Comparison of ENCODE assay signal across 1 cellular context in the genomic region with DNA sequence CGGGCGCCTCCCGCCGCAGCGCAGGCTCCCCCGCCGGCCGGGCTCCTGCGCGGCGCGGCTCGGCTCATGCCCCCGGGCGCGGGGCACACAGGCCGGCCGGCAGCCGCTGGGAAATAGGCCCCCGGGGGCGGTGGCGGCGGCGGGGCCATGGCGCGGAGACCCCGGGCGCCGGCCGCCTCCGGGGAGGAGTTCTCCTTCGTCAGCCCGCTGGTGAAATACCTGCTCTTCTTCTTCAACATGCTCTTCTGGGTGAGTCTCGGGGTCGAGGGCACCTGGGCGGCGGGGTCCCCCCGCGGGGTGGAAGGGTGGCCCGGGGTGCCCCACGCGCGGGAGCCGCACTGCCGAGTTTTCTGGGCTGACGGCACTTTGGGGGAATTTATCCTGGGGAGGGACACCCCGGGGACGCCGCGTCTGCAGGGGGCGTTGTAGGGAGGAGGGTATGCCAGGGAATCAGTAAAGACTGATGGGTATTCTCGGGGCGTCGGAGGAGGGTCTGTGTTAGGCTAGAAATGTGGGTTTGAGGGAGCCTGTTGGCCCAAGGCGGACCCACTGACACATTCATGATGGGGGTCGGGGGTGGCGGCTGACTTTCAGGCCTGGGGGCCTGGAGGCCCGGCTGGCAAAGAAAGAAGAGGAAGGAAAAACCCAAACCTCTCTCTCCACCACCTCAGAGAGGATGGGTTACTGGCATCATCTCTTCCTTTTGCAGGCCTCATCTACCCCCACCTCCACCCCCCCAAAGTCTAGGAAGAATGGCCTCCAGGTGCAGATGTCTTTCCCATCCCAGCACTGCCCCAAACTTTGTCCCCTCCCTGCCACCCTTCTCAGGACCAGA.
TF ChIP-seq lines count a peak whose summit lies in the region.

No MANE protein-coding gene starts in this region.

TF ChIP-seq in HepG2, 621 proteins besides CTCF, POLR2A, EP300 and RAD21 (continued from another document and continues in another):
- TF ChIP-seq, protein P1, sequence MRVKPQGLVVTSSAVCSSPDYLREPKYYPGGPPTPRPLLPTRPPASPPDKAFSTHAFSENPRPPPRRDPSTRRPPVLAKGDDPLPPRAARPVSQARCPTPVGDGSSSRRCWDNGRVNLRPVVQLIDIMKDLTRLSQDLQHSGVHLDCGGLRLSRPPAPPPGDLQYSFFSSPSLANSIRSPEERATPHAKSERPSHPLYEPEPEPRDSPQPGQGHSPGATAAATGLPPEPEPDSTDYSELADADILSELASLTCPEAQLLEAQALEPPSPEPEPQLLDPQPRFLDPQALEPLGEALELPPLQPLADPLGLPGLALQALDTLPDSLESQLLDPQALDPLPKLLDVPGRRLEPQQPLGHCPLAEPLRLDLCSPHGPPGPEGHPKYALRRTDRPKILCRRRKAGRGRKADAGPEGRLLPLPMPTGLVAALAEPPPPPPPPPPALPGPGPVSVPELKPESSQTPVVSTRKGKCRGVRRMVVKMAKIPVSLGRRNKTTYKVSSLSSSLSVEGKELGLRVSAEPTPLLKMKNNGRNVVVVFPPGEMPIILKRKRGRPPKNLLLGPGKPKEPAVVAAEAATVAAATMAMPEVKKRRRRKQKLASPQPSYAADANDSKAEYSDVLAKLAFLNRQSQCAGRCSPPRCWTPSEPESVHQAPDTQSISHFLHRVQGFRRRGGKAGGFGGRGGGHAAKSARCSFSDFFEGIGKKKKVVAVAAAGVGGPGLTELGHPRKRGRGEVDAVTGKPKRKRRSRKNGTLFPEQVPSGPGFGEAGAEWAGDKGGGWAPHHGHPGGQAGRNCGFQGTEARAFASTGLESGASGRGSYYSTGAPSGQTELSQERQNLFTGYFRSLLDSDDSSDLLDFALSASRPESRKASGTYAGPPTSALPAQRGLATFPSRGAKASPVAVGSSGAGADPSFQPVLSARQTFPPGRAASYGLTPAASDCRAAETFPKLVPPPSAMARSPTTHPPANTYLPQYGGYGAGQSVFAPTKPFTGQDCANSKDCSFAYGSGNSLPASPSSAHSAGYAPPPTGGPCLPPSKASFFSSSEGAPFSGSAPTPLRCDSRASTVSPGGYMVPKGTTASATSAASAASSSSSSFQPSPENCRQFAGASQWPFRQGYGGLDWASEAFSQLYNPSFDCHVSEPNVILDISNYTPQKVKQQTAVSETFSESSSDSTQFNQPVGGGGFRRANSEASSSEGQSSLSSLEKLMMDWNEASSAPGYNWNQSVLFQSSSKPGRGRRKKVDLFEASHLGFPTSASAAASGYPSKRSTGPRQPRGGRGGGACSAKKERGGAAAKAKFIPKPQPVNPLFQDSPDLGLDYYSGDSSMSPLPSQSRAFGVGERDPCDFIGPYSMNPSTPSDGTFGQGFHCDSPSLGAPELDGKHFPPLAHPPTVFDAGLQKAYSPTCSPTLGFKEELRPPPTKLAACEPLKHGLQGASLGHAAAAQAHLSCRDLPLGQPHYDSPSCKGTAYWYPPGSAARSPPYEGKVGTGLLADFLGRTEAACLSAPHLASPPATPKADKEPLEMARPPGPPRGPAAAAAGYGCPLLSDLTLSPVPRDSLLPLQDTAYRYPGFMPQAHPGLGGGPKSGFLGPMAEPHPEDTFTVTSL (CRISPR knock-in tag; IDR thresholded peaks at IDR 0.05; ENCODE audit: borderline replicate concordance), result no peak
- TF ChIP-seq ZNF766 (CRISPR knock-in tag; IDR thresholded peaks at IDR 0.05; ENCODE audit: borderline replicate concordance) (no peak), RARG (CRISPR knock-in tag; IDR thresholded peaks at IDR 0.05; ENCODE audit: low read depth) (no peak), ELF3 (CRISPR knock-in tag; IDR thresholded peaks at IDR 0.05) (no peak), SALL1 (CRISPR knock-in tag; IDR thresholded peaks at IDR 0.05) (peak; percentile 24; the same call in 1 of the 2 replicates), MYC (CRISPR knock-in tag; IDR thresholded peaks at IDR 0.05; ENCODE audit: borderline replicate concordance) (no peak), CEBPG (CRISPR knock-in tag; IDR thresholded peaks at IDR 0.05) (no peak), ZNF512 (CRISPR knock-in tag; IDR thresholded peaks at IDR 0.05) (no peak), ZNF160 (CRISPR knock-in tag; IDR thresholded peaks at IDR 0.05) (no peak), ZSCAN12 (CRISPR knock-in tag; IDR thresholded peaks at IDR 0.05) (no peak), PATZ1 (CRISPR knock-in tag; IDR thresholded peaks at IDR 0.05) (peak; percentile 72)
- TF ChIP-seq, protein P2, sequence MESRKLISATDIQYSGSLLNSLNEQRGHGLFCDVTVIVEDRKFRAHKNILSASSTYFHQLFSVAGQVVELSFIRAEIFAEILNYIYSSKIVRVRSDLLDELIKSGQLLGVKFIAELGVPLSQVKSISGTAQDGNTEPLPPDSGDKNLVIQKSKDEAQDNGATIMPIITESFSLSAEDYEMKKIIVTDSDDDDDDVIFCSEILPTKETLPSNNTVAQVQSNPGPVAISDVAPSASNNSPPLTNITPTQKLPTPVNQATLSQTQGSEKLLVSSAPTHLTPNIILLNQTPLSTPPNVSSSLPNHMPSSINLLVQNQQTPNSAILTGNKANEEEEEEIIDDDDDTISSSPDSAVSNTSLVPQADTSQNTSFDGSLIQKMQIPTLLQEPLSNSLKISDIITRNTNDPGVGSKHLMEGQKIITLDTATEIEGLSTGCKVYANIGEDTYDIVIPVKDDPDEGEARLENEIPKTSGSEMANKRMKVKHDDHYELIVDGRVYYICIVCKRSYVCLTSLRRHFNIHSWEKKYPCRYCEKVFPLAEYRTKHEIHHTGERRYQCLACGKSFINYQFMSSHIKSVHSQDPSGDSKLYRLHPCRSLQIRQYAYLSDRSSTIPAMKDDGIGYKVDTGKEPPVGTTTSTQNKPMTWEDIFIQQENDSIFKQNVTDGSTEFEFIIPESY (CRISPR knock-in tag; IDR thresholded peaks at IDR 0.05), result no peak
- TF ChIP-seq, protein P3, sequence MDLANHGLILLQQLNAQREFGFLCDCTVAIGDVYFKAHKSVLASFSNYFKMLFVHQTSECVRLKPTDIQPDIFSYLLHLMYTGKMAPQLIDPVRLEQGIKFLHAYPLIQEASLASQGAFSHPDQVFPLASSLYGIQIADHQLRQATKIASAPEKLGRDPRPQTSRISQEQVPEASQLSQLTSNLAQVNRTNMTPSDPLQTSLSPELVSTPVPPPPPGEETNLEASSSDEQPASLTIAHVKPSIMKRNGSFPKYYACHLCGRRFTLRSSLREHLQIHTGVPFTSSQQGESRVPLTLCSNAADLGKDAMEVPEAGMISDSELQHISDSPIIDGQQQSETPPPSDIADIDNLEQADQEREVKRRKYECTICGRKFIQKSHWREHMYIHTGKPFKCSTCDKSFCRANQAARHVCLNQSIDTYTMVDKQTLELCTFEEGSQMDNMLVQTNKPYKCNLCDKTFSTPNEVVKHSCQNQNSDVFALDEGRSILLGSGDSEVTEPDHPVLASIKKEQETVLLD (CRISPR knock-in tag; IDR thresholded peaks at IDR 0.05; ENCODE audit: low read depth), result no peak
- TF ChIP-seq, protein P4, sequence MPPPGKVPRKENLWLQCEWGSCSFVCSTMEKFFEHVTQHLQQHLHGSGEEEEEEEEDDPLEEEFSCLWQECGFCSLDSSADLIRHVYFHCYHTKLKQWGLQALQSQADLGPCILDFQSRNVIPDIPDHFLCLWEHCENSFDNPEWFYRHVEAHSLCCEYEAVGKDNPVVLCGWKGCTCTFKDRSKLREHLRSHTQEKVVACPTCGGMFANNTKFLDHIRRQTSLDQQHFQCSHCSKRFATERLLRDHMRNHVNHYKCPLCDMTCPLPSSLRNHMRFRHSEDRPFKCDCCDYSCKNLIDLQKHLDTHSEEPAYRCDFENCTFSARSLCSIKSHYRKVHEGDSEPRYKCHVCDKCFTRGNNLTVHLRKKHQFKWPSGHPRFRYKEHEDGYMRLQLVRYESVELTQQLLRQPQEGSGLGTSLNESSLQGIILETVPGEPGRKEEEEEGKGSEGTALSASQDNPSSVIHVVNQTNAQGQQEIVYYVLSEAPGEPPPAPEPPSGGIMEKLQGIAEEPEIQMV (CRISPR knock-in tag; IDR thresholded peaks at IDR 0.05; ENCODE audit: low read depth), result no peak
- TF ChIP-seq, protein P5, sequence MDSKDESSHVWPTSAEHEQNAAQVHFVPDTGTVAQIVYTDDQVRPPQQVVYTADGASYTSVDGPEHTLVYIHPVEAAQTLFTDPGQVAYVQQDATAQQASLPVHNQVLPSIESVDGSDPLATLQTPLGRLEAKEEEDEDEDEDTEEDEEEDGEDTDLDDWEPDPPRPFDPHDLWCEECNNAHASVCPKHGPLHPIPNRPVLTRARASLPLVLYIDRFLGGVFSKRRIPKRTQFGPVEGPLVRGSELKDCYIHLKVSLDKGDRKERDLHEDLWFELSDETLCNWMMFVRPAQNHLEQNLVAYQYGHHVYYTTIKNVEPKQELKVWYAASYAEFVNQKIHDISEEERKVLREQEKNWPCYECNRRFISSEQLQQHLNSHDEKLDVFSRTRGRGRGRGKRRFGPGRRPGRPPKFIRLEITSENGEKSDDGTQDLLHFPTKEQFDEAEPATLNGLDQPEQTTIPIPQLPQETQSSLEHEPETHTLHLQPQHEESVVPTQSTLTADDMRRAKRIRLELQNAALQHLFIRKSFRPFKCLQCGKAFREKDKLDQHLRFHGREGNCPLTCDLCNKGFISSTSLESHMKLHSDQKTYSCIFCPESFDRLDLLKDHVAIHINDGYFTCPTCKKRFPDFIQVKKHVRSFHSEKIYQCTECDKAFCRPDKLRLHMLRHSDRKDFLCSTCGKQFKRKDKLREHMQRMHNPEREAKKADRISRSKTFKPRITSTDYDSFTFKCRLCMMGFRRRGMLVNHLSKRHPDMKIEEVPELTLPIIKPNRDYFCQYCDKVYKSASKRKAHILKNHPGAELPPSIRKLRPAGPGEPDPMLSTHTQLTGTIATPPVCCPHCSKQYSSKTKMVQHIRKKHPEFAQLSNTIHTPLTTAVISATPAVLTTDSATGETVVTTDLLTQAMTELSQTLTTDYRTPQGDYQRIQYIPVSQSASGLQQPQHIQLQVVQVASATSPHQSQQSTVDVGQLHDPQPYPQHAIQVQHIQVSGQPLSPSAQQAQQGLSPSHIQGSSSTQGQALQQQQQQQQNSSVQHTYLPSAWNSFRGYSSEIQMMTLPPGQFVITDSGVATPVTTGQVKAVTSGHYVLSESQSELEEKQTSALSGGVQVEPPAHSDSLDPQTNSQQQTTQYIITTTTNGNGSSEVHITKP (CRISPR knock-in tag; IDR thresholded peaks at IDR 0.05; ENCODE audit: low read depth), result no peak
